20 cellular contexts compared by ENCODE assay signal in the genomic region with DNA sequence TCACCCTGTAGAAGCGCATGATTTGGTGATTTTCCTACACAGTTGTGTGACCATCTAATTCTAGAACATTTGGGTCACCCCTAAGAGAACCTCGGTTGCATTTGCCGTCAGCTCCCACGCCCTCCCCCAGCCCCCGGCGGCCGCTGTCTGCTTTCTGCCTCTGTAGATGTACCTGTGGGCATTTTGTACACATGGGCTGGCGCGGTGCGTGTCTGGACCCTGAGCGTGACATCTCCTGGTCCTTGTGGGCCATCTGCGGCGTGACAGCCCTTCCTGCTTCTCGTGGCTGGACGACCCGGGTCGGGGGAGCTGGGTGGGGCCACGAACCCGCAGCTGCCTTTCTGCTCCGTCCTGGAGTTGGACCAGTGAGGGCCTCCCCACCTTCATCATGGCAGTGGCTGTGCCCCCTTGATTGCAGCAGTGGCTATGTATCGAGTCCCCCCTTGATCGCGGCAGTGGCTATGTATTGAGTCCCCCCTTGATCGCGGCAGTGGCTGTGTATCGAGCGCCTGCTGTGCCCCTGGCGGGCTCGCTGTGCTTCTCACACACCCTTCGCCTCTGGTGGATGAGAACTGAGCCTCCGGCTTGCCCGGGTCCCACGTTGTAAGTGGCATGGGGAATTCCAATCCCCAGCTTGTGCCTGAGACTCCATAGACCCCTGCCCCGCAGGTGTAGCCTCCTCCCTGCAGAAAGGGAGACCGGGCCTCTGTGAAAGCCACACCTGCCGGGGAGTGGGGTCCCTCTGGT.
"Had no signal": no experiment of that assay in that cellular context is flagged by ENCODE, and none has a peak within 500 bp of the region (broad histone marks: within the 10 kb centered on the region; RNA-seq: fewer than 3 reads in every experiment).

No MANE protein-coding gene starts in this region.

- H3K27me3 ChIP-seq: dorsolateral prefrontal cortex had no signal

- H3K4me1 Mint-ChIP-seq: activated CD4-positive, alpha-beta T cell treated with anti-CD3 and anti-CD28 coated beads for 36 hours; activated naive CD8-positive, alpha-beta T cell treated with anti-CD3 and anti-CD28 coated beads, Interleukin-2, amount 10 ng/mL, durations not matched to agents 7 days and 5 days had no signal

- FAIRE-seq: urothelium cell line had no signal

- H3K27me3 Mint-ChIP-seq: activated CD4-positive, alpha-beta T cell treated with anti-CD3 and anti-CD28 coated beads for 36 hours; activated CD8-positive, alpha-beta T cell treated with anti-CD3 and anti-CD28 coated beads for 36 hours; activated naive CD8-positive, alpha-beta T cell treated with anti-CD3 and anti-CD28 coated beads, Interleukin-2, amount 10 ng/mL, durations not matched to agents 7 days and 5 days; naive thymus-derived CD8-positive, alpha-beta T cell; stimulated activated naive CD8-positive, alpha-beta T cell treated with anti-CD3 and anti-CD28 coated beads, Interleukin-15, Interleukin-2, amounts not matched to agents 100 ng/mL and 50 ng/mL, for 24 hours had no signal

- H3K27ac ChIP-seq: dorsolateral prefrontal cortex, thoracic aorta, WERI-Rb-1 had no signal

- H3K9me3 Mint-ChIP-seq: activated CD8-positive, alpha-beta T cell treated with anti-CD3 and anti-CD28 coated beads for 36 hours; activated naive CD8-positive, alpha-beta T cell treated with anti-CD3 and anti-CD28 coated beads, Interleukin-2, amount 10 ng/mL, durations not matched to agents 7 days and 5 days; activated T-cell treated with anti-CD3 and anti-CD28 coated beads, Interleukin-2, amount 50 U/mL, for 72 hours; immature natural killer cell; naive thymus-derived CD8-positive, alpha-beta T cell; stimulated activated naive CD8-positive, alpha-beta T cell treated with anti-CD3 and anti-CD28 coated beads, Interleukin-15, Interleukin-2, amounts not matched to agents 100 ng/mL and 50 ng/mL, for 24 hours had no signal

- H3K36me3 Mint-ChIP-seq: activated naive CD8-positive, alpha-beta T cell treated with anti-CD3 and anti-CD28 coated beads, Interleukin-2, amount 10 ng/mL, durations not matched to agents 7 days and 5 days; immature natural killer cell had no signal

- H3K27ac Mint-ChIP-seq: activated CD4-positive, alpha-beta T cell treated with anti-CD3 and anti-CD28 coated beads for 36 hours; activated CD8-positive, alpha-beta T cell treated with anti-CD3 and anti-CD28 coated beads for 36 hours; activated naive CD8-positive, alpha-beta T cell treated with anti-CD3 and anti-CD28 coated beads, Interleukin-2, amount 10 ng/mL, durations not matched to agents 7 days and 5 days; activated T-cell treated with anti-CD3 and anti-CD28 coated beads, Interleukin-2, amount 50 U/mL, for 72 hours; immature natural killer cell; stimulated activated naive CD8-positive, alpha-beta T cell treated with anti-CD3 and anti-CD28 coated beads, Interleukin-15, Interleukin-2, amounts not matched to agents 100 ng/mL and 50 ng/mL, for 24 hours had no signal

- ATAC-seq: activated CD4-positive, alpha-beta T cell treated with anti-CD3 and anti-CD28 coated beads for 36 hours; activated CD8-positive, alpha-beta T cell treated with anti-CD3 and anti-CD28 coated beads for 36 hours; activated T-cell treated with anti-CD3 and anti-CD28 coated beads, Interleukin-2, amount 50 U/mL, for 72 hours; mucosa of descending colon; naive thymus-derived CD8-positive, alpha-beta T cell; psoas muscle had no signal

- H3K9me3 ChIP-seq: mucosa of descending colon, psoas muscle, thoracic aorta had no signal

- H3K36me3 ChIP-seq: thoracic aorta had no signal

- H3K4me3 ChIP-seq: dorsolateral prefrontal cortex, mucosa of descending colon, psoas muscle, thoracic aorta had no signal

- DNase-seq: activated CD4-positive, alpha-beta T cell treated with anti-CD3 and anti-CD28 coated beads for 36 hours; activated CD8-positive, alpha-beta memory T cell treated with anti-CD3 and anti-CD28 coated beads, Interleukin-2, amount 50 U/mL, for 4 hours; activated CD8-positive, alpha-beta T cell treated with anti-CD3 and anti-CD28 coated beads for 36 hours; activated gamma-delta T cell treated with Interleukin-2 at 50 U/mL for 16 hours; activated naive CD8-positive, alpha-beta T cell treated with anti-CD3 and anti-CD28 coated beads, Interleukin-2, amount 10 ng/mL, durations not matched to agents 7 days and 5 days; activated T-cell treated with anti-CD3 and anti-CD28 coated beads, Interleukin-2, amount 50 U/mL, for 72 hours; aorta; dorsolateral prefrontal cortex; immature natural killer cell; mammary epithelial cell; mucosa of descending colon; naive thymus-derived CD8-positive, alpha-beta T cell; occipital lobe; psoas muscle; stimulated activated CD4-positive, alpha-beta T cell treated with anti-CD3 and anti-CD28 coated beads, Interleukin-15, amount 100 ng/mL, for 24 hours; stimulated activated CD4-positive, alpha-beta T cell treated with anti-CD3 and anti-CD28 coated beads, Interleukin-4, amount 100 ng/mL, for 24 hours; WERI-Rb-1 had no signal

- H3K4me3 Mint-ChIP-seq: activated CD4-positive, alpha-beta T cell treated with anti-CD3 and anti-CD28 coated beads for 36 hours; activated CD8-positive, alpha-beta T cell treated with anti-CD3 and anti-CD28 coated beads for 36 hours; activated naive CD8-positive, alpha-beta T cell treated with anti-CD3 and anti-CD28 coated beads, Interleukin-2, amount 10 ng/mL, durations not matched to agents 7 days and 5 days; activated T-cell treated with anti-CD3 and anti-CD28 coated beads, Interleukin-2, amount 50 U/mL, for 72 hours; immature natural killer cell; naive thymus-derived CD8-positive, alpha-beta T cell; stimulated activated naive CD8-positive, alpha-beta T cell treated with anti-CD3 and anti-CD28 coated beads, Interleukin-15, Interleukin-2, amounts not matched to agents 100 ng/mL and 50 ng/mL, for 24 hours had no signal
